2 cellular contexts compared by ENCODE assay signal in the genomic region with DNA sequence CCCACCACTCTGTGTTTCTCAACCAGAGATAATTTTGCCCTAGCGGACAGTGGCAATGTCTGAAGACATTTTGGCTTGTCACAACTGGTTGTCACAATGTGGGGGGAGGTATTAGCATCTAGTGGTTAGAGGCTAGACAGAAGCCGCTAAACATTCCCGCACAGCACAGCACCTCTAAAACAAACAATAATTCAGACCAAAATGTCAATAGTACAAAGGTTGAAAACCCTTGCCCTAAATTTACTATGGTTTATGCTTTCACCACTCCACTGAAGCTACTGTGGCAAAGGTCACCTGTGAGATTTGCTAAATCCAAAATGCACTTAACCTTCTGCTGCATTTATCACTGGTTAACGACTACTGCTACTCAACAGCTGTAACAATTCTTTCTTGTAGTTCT.
TF ChIP-seq lines count a peak whose summit lies in the region.

No MANE protein-coding gene starts in this region.

TF ChIP-seq in GM12878, 131 proteins besides CTCF, POLR2A, EP300 and RAD21 (continues in another document):
- no peak for TF ChIP-seq ZZZ3 (IDR thresholded peaks at IDR 0.05; ENCODE audit: control insufficient read depth, insufficient read length, low read depth)
- TF ChIP-seq RUNX3 (IDR thresholded peaks at IDR 0.05; ENCODE audit: low read length), result no peak
- TF ChIP-seq BCL3 (IDR thresholded peaks at IDR 0.05; ENCODE audit: borderline replicate concordance, insufficient read depth, low read depth, low read length, poor library complexity, severe bottlenecking), result no peak
- no peak for TF ChIP-seq RB1 (IDR thresholded peaks at IDR 0.05; ENCODE audit: borderline replicate concordance)
- TF ChIP-seq SMAD5 (IDR thresholded peaks at IDR 0.05; ENCODE audit: low read depth), result no peak
- no peak for TF ChIP-seq STAT3 (IDR thresholded peaks at IDR 0.05; ENCODE audit: low read depth, low read length)
- TF ChIP-seq DPF2 (IDR thresholded peaks at IDR 0.05), result no peak
- no peak for TF ChIP-seq RELA (IDR thresholded peaks at IDR 0.05; ENCODE audit: borderline replicate concordance, partially characterized antibody)
- no peak for TF ChIP-seq ELK1 (IDR thresholded peaks at IDR 0.05; ENCODE audit: low read depth, low read length)
- TF ChIP-seq SIX5 (IDR thresholded peaks at IDR 0.05; ENCODE audit: low read depth, low read length, severe bottlenecking), result no peak
- TF ChIP-seq, protein P1, sequence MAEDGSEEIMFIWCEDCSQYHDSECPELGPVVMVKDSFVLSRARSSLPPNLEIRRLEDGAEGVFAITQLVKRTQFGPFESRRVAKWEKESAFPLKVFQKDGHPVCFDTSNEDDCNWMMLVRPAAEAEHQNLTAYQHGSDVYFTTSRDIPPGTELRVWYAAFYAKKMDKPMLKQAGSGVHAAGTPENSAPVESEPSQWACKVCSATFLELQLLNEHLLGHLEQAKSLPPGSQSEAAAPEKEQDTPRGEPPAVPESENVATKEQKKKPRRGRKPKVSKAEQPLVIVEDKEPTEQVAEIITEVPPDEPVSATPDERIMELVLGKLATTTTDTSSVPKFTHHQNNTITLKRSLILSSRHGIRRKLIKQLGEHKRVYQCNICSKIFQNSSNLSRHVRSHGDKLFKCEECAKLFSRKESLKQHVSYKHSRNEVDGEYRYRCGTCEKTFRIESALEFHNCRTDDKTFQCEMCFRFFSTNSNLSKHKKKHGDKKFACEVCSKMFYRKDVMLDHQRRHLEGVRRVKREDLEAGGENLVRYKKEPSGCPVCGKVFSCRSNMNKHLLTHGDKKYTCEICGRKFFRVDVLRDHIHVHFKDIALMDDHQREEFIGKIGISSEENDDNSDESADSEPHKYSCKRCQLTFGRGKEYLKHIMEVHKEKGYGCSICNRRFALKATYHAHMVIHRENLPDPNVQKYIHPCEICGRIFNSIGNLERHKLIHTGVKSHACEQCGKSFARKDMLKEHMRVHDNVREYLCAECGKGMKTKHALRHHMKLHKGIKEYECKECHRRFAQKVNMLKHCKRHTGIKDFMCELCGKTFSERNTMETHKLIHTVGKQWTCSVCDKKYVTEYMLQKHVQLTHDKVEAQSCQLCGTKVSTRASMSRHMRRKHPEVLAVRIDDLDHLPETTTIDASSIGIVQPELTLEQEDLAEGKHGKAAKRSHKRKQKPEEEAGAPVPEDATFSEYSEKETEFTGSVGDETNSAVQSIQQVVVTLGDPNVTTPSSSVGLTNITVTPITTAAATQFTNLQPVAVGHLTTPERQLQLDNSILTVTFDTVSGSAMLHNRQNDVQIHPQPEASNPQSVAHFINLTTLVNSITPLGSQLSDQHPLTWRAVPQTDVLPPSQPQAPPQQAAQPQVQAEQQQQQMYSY (CRISPR knock-in tag; IDR thresholded peaks at IDR 0.05), result no peak
- TF ChIP-seq, protein P2, sequence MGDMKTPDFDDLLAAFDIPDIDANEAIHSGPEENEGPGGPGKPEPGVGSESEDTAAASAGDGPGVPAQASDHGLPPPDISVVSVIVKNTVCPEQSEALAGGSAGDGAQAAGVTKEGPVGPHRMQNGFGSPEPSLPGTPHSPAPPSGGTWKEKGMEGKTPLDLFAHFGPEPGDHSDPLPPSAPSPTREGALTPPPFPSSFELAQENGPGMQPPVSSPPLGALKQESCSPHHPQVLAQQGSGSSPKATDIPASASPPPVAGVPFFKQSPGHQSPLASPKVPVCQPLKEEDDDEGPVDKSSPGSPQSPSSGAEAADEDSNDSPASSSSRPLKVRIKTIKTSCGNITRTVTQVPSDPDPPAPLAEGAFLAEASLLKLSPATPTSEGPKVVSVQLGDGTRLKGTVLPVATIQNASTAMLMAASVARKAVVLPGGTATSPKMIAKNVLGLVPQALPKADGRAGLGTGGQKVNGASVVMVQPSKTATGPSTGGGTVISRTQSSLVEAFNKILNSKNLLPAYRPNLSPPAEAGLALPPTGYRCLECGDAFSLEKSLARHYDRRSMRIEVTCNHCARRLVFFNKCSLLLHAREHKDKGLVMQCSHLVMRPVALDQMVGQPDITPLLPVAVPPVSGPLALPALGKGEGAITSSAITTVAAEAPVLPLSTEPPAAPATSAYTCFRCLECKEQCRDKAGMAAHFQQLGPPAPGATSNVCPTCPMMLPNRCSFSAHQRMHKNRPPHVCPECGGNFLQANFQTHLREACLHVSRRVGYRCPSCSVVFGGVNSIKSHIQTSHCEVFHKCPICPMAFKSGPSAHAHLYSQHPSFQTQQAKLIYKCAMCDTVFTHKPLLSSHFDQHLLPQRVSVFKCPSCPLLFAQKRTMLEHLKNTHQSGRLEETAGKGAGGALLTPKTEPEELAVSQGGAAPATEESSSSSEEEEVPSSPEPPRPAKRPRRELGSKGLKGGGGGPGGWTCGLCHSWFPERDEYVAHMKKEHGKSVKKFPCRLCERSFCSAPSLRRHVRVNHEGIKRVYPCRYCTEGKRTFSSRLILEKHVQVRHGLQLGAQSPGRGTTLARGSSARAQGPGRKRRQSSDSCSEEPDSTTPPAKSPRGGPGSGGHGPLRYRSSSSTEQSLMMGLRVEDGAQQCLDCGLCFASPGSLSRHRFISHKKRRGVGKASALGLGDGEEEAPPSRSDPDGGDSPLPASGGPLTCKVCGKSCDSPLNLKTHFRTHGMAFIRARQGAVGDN (IDR thresholded peaks at IDR 0.05), result no peak
- no peak for TF ChIP-seq CEBPB (IDR thresholded peaks at IDR 0.05; ENCODE audit: borderline replicate concordance in 1 of 2, low read depth in 2 of 2, low read length in 2 of 2)
- no peak for TF ChIP-seq RAD51 (IDR thresholded peaks at IDR 0.05)

TF ChIP-seq in liver, 16 proteins besides CTCF, POLR2A, EP300 and RAD21:
- TF ChIP-seq FOXA2 (IDR thresholded peaks at IDR 0.05), result peak; percentile 91
- peak; percentile 89 for TF ChIP-seq HNF4G (IDR thresholded peaks at IDR 0.05)
- peak; percentile 100 for TF ChIP-seq SP1 (IDR thresholded peaks at IDR 0.05)
- TF ChIP-seq NR2F2 (IDR thresholded peaks at IDR 0.05), result peak; percentile 55
- peak; percentile 98 for TF ChIP-seq RXRA (IDR thresholded peaks at IDR 0.05)
- TF ChIP-seq EGR1 (IDR thresholded peaks at IDR 0.05; ENCODE audit: low read depth in 2 of 2), result peak in 1 of 2 donors; percentile 25
- peak; percentile 91 for TF ChIP-seq REST (IDR thresholded peaks at IDR 0.05)
- peak; percentile 80 to 86 for TF ChIP-seq JUND (IDR thresholded peaks at IDR 0.05)
- TF ChIP-seq, protein P3, sequence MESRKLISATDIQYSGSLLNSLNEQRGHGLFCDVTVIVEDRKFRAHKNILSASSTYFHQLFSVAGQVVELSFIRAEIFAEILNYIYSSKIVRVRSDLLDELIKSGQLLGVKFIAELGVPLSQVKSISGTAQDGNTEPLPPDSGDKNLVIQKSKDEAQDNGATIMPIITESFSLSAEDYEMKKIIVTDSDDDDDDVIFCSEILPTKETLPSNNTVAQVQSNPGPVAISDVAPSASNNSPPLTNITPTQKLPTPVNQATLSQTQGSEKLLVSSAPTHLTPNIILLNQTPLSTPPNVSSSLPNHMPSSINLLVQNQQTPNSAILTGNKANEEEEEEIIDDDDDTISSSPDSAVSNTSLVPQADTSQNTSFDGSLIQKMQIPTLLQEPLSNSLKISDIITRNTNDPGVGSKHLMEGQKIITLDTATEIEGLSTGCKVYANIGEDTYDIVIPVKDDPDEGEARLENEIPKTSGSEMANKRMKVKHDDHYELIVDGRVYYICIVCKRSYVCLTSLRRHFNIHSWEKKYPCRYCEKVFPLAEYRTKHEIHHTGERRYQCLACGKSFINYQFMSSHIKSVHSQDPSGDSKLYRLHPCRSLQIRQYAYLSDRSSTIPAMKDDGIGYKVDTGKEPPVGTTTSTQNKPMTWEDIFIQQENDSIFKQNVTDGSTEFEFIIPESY (IDR thresholded peaks at IDR 0.05), result peak; percentile 88
- TF ChIP-seq TAF1 (conservative IDR thresholded peaks at IDR 0.05), result no peak
- TF ChIP-seq, protein P4, sequence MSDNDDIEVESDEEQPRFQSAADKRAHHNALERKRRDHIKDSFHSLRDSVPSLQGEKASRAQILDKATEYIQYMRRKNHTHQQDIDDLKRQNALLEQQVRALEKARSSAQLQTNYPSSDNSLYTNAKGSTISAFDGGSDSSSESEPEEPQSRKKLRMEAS (IDR thresholded peaks at IDR 0.05), result peak; percentile 80
- peak; percentile 89 for TF ChIP-seq FOXA1 (IDR thresholded peaks at IDR 0.05)
- peak; percentile 64 for TF ChIP-seq ATF3 (IDR thresholded peaks at IDR 0.05)
- peak in 1 of 2 donors; percentile 51 for TF ChIP-seq GABPA (IDR thresholded peaks at IDR 0.05 in 1 of 2, conservative IDR thresholded peaks at IDR 0.05 in 1 of 2)
- peak; percentile 95 to 96 for TF ChIP-seq HNF4A (conservative IDR thresholded peaks at IDR 0.05)
- TF ChIP-seq YY1 (IDR thresholded peaks at IDR 0.05), result peak; percentile 91
